In genomic region chr12:51862947-51863346, GRCh38 we compare ENCODE assay signal across 21 cellular contexts. TPM values are rescaled to one million over a fixed set of nuclear protein-coding genes. Genes with fewer than 3 reads are reported as not detected.
A peak's percentile ranks its signal among the peaks of the same experiment; 100 is the strongest.
DNase-seq lines count a peak whose midpoint lies in the region; ATAC-seq, FAIRE-seq and TF ChIP-seq lines count a peak whose summit lies in the region.
"Had no signal": no experiment of that assay in that cellular context is flagged by ENCODE, and none has a peak within 500 bp of the region (broad histone marks: within the 10 kb centered on the region; RNA-seq: fewer than 3 reads in every experiment).

No MANE protein-coding gene starts in this region.

- intact Hi-C loops in kidney (cut with DNase I) = no loop called here
- intact Hi-C loops in activated CD4-positive, alpha-beta T cell treated with anti-CD3 and anti-CD28 coated beads for 36 hours (cut with DNase I, micrococcal nuclease) = no loop called here

- peaks cover 17% of the 10 kb centered on the region for H3F3A ChIP-seq in smooth muscle cell (ENCODE audit: low read depth)

- H3K4me3 ChIP-seq in H7 (ENCODE audit: insufficient read depth, low read depth, low read length) (peak overlapping the region; percentile 56; the same call in 1 of the 2 replicates), kidney (ENCODE audit: low read length in 2 of 2) (peak overlapping the region in 1 of 2 donors; percentile 49), smooth muscle cell (no peak overlapping the region)
- H3K4me3 ChIP-seq: body of pancreas, GM12878, thyroid gland had no signal

- POLR2A ChIA-PET in activated CD4-positive, alpha-beta T cell treated with anti-CD3 and anti-CD28 coated beads for 36 hours (lab: Charles Lee) = interaction anchor here (0.5 kb wide), 1 partner anchor 852 kb away, joined by 3 read pairs; no protein-coding TSS in a partner anchor

- no peak overlapping the region for H3K27ac Mint-ChIP-seq in activated T-helper 17 cell treated with anti-CD3 and anti-CD28 coated beads, Interleukin-2, amount 50 U/mL, for 72 hours
- H3K27ac Mint-ChIP-seq in activated CD4-positive, alpha-beta T cell treated with anti-CD3 and anti-CD28 coated beads for 36 hours = no peak overlapping the region
- H3K27ac Mint-ChIP-seq: memory B cell had no signal

- no peaks in the 10 kb centered on the region for H3K4me1 Mint-ChIP-seq in activated T-helper 17 cell treated with anti-CD3 and anti-CD28 coated beads, Interleukin-2, amount 50 U/mL, for 72 hours
- peaks cover 10% of the 10 kb centered on the region for H3K4me1 Mint-ChIP-seq in activated CD4-positive, alpha-beta T cell treated with anti-CD3 and anti-CD28 coated beads for 36 hours

- no peak for ATAC-seq in activated T-helper 17 cell treated with anti-CD3 and anti-CD28 coated beads, Interleukin-2, amount 50 U/mL, for 72 hours (replicated peaks)
- ATAC-seq in GM19452 (IDR thresholded peaks at IDR 0.05; ENCODE audit: unreplicated experiment) = no peak
- no peak for ATAC-seq in activated CD4-positive, alpha-beta T cell treated with anti-CD3 and anti-CD28 coated beads for 36 hours
- ATAC-seq: GM12878 had no signal

- H3K9ac ChIP-seq in kidney (ENCODE audit: low read length in 2 of 2) (peak overlapping the region in 1 of 2 donors; percentile 10), smooth muscle cell (ENCODE audit: low read depth) (no peak overlapping the region)
- H3K9ac ChIP-seq: parathyroid adenoma had no signal

- H3K79me2 ChIP-seq in smooth muscle cell (ENCODE audit: low read depth) = no peaks in the 10 kb centered on the region
- H3K79me2 ChIP-seq: parathyroid adenoma had no signal

- 62% methylated on average over 4 of the region's 4 CpGs for WGBS in smooth muscle cell (ENCODE audit: low lambda C conversion rate)

- H3K27me3 Mint-ChIP-seq in activated T-helper 17 cell treated with anti-CD3 and anti-CD28 coated beads, Interleukin-2, amount 50 U/mL, for 72 hours = peaks cover 24% of the 10 kb centered on the region
- peaks cover 34% of the 10 kb centered on the region for H3K27me3 Mint-ChIP-seq in activated CD4-positive, alpha-beta T cell treated with anti-CD3 and anti-CD28 coated beads for 36 hours

- no peaks in the 10 kb centered on the region for H3K9me3 Mint-ChIP-seq in activated T-helper 17 cell treated with anti-CD3 and anti-CD28 coated beads, Interleukin-2, amount 50 U/mL, for 72 hours
- H3K9me3 Mint-ChIP-seq in activated CD4-positive, alpha-beta T cell treated with anti-CD3 and anti-CD28 coated beads for 36 hours (ENCODE audit: low read depth) = no peaks in the 10 kb centered on the region
- H3K9me3 Mint-ChIP-seq: memory B cell had no signal

- H3K27me3 ChIP-seq in H7 (ENCODE audit: control insufficient read depth, insufficient read depth, low read length) = peaks cover 24% of the 10 kb centered on the region
- no peaks in the 10 kb centered on the region for H3K27me3 ChIP-seq in smooth muscle cell (ENCODE audit: low read depth)

- CTCF ChIA-PET in activated CD4-positive, alpha-beta T cell treated with anti-CD3 and anti-CD28 coated beads for 36 hours (lab: Charles Lee) = interaction anchor here (1.1 to 2.3 kb wide), 2 partner anchors 12 to 39 kb away, joined by 4 to 16 read pairs; no protein-coding TSS in a partner anchor

- H3K4me1 ChIP-seq in kidney (ENCODE audit: control insufficient read depth in 1 of 2, insufficient read depth in 1 of 2, low read depth in 1 of 2, low read length in 2 of 2) = peaks cover 0 to 19% of the 10 kb centered on the region in 2 donors
- peaks cover 38% of the 10 kb centered on the region for H3K4me1 ChIP-seq in smooth muscle cell (ENCODE audit: low read depth)

- no peak overlapping the region for H2AFZ ChIP-seq in smooth muscle cell (ENCODE audit: low read depth)

- H3K36me3 ChIP-seq in H7 (replicated peaks; ENCODE audit: control insufficient read depth, insufficient read depth, low read length) = no peaks in the 10 kb centered on the region
- no peaks in the 10 kb centered on the region for H3K36me3 ChIP-seq in kidney (ENCODE audit: control insufficient read depth in 1 of 2, insufficient read depth in 2 of 2, low read length in 2 of 2)
- no peaks in the 10 kb centered on the region for H3K36me3 ChIP-seq in smooth muscle cell (ENCODE audit: low read depth)
- H3K36me3 ChIP-seq: thyroid gland had no signal

- H3K4me3 Mint-ChIP-seq in activated T-helper 17 cell treated with anti-CD3 and anti-CD28 coated beads, Interleukin-2, amount 50 U/mL, for 72 hours = peak overlapping the region; percentile 31
- H3K4me3 Mint-ChIP-seq in activated CD4-positive, alpha-beta T cell treated with anti-CD3 and anti-CD28 coated beads for 36 hours = no peak overlapping the region

- TF ChIP-seq CTCF in kidney (IDR thresholded peaks at IDR 0.05; ENCODE audit: borderline replicate concordance, extremely low read depth, insufficient read depth) = no peak
- no peak for TF ChIP-seq CTCF in smooth muscle cell (IDR thresholded peaks at IDR 0.05; ENCODE audit: borderline replicate concordance, insufficient read depth, poor library complexity, severe bottlenecking)

- no peaks in the 10 kb centered on the region for H3K9me3 ChIP-seq in kidney (ENCODE audit: control insufficient read depth in 1 of 2, low read length in 2 of 2)
- no peaks in the 10 kb centered on the region for H3K9me3 ChIP-seq in smooth muscle cell (replicated peaks; ENCODE audit: low read depth)
- H3K9me3 ChIP-seq: body of pancreas, thyroid gland had no signal

- H3K4me2 ChIP-seq in smooth muscle cell = peak overlapping the region; percentile 98

- FAIRE-seq in kidney (lab: Jason Lieb, UNC) = no peak
- FAIRE-seq: GM12878 had no signal

- H3K27ac ChIP-seq in kidney (ENCODE audit: low read depth in 2 of 2, low read length in 2 of 2) (peak overlapping the region; percentile 60 to 71), smooth muscle cell (ENCODE audit: low read depth) (no peak overlapping the region)
- H3K27ac ChIP-seq: body of pancreas, parathyroid adenoma, thyroid gland had no signal

- peak; percentile 75 for DNase-seq in H7
- no peak for DNase-seq in kidney
- DNase-seq in smooth muscle cell (lab: John Stamatoyannopoulos, UW; ENCODE audit: unreplicated experiment) = no peak
- no peak for DNase-seq in activated CD4-positive, alpha-beta T cell treated with anti-CD3 and anti-CD28 coated beads for 36 hours
- DNase-seq in EL = no peak
- DNase-seq: activated CD4-positive, CD25-positive, alpha-beta regulatory T cell treated with anti-CD3 and anti-CD28 coated beads, Interleukin-2, amount 50 U/mL, for 72 hours; activated CD8-positive, alpha-beta memory T cell treated with anti-CD3 and anti-CD28 coated beads, Interleukin-2, amount 50 U/mL, for 4 hours; activated naive CD4-positive, alpha-beta T cell treated with Interleukin-2 at 50 U/mL for 16 hours; body of pancreas; NCI-H446; Right ventricle myocardium superior; thyroid gland had no signal

- H3K36me3 Mint-ChIP-seq in activated T-helper 17 cell treated with anti-CD3 and anti-CD28 coated beads, Interleukin-2, amount 50 U/mL, for 72 hours (ENCODE audit: low read depth) = no peaks in the 10 kb centered on the region
- no peaks in the 10 kb centered on the region for H3K36me3 Mint-ChIP-seq in activated CD4-positive, alpha-beta T cell treated with anti-CD3 and anti-CD28 coated beads for 36 hours (ENCODE audit: low read depth)
- H3K36me3 Mint-ChIP-seq: memory B cell had no signal

- H4K20me1 ChIP-seq in smooth muscle cell (ENCODE audit: low read depth) = no peaks in the 10 kb centered on the region

RNA-seq across cellular contexts. Expression of gene FIGNL2, which starts 14.4 kb away (rescaled TPM):
- 5.0 and 5.8 TPM in 2 replicates for total RNA-seq in H7 (2014; rRNA removed; shearing (Covaris generic))
- total RNA-seq in activated T-helper 17 cell treated with anti-CD3 and anti-CD28 coated beads, Interleukin-2, amount 50 U/mL, for 72 hours = under 1 TPM; 0.50 to 0.53 TPM
- total RNA-seq in kidney (6.1 TPM), smooth muscle cell (2.3 and 2.7 TPM in 2 replicates)
- polyA plus RNA-seq in kidney (ENCODE audit: insufficient read depth, low read depth, low replicate concordance) (3.1 TPM), smooth muscle cell (1.1 TPM in 2 replicates)
- under 1 TPM; 0.19 to 0.27 TPM for total RNA-seq in activated CD4-positive, alpha-beta T cell treated with anti-CD3 and anti-CD28 coated beads for 36 hours
- total RNA-seq: GM12878, H4 had no signal
- polyA plus RNA-seq: GM12878 had no signal

RNA-seq across cellular contexts. Expression of gene ANKRD33, which starts 25.0 kb away (rescaled TPM):
- total RNA-seq in H7 (2014; rRNA removed; shearing (Covaris generic)) = 0.17 and 1.6 TPM in 2 replicates
- not detected for total RNA-seq in activated T-helper 17 cell treated with anti-CD3 and anti-CD28 coated beads, Interleukin-2, amount 50 U/mL, for 72 hours
- total RNA-seq in kidney (not detected), smooth muscle cell (0.04 TPM in 1 of 2 replicates, not detected in the other)
- polyA plus RNA-seq in kidney (ENCODE audit: insufficient read depth, low read depth, low replicate concordance) (not detected), smooth muscle cell (0.89 and 1.3 TPM in 2 replicates)
- total RNA-seq in activated CD4-positive, alpha-beta T cell treated with anti-CD3 and anti-CD28 coated beads for 36 hours = not detected
- total RNA-seq: body of pancreas; GM12878; H4; kidney epithelial cell; Right ventricle myocardium superior; skeletal muscle tissue; T-helper 2 cell treated with Interferon-gamma antibody and Interleukin-4, amounts not matched to agents 100 ng/mL and 5 ng/mL, for 36 hours; thyroid gland had no signal
- polyA plus RNA-seq: GM12878 had no signal

RNA-seq across cellular contexts. Expression of gene ACVRL1, which starts 44.4 kb away (rescaled TPM):
- total RNA-seq in H7 (2014; rRNA removed; shearing (Covaris generic)) = 0.07 and 0.33 TPM in 2 replicates
- not detected for total RNA-seq in activated T-helper 17 cell treated with anti-CD3 and anti-CD28 coated beads, Interleukin-2, amount 50 U/mL, for 72 hours
- total RNA-seq in kidney (88.4 TPM), smooth muscle cell (10.3 and 10.4 TPM in 2 replicates)
- polyA plus RNA-seq in kidney (ENCODE audit: insufficient read depth, low read depth, low replicate concordance) (29.1 TPM), smooth muscle cell (7.3 and 8.4 TPM in 2 replicates)
- not detected for total RNA-seq in activated CD4-positive, alpha-beta T cell treated with anti-CD3 and anti-CD28 coated beads for 36 hours
- total RNA-seq: GM12878; T-helper 2 cell treated with Interferon-gamma antibody and Interleukin-4, amounts not matched to agents 100 ng/mL and 5 ng/mL, for 36 hours had no signal
- polyA plus RNA-seq: GM12878 had no signal
